In genomic region chr2:138137949-138138348, GRCh38 we compare ENCODE assay signal across 1 cellular context.
TF ChIP-seq lines count a peak whose summit lies in the region.

No MANE protein-coding gene starts in this region.

TF ChIP-seq in HepG2, 621 proteins besides CTCF, POLR2A, EP300 and RAD21 (continued from another document and continues in another):
- TF ChIP-seq JUND (CRISPR knock-in tag; IDR thresholded peaks at IDR 0.05) (no peak), ATF2 (CRISPR knock-in tag; IDR thresholded peaks at IDR 0.05) (peak; percentile 85), GATAD2A (CRISPR knock-in tag; IDR thresholded peaks at IDR 0.05) (peak; percentile 76), SNAPC2 (CRISPR knock-in tag; IDR thresholded peaks at IDR 0.05) (no peak), FOXJ3 (CRISPR knock-in tag; IDR thresholded peaks at IDR 0.05; ENCODE audit: borderline replicate concordance) (peak; percentile 35; the same call in 1 of the 2 replicates), ZMYM2 (CRISPR knock-in tag; IDR thresholded peaks at IDR 0.05) (no peak), ZNF768 (CRISPR knock-in tag; IDR thresholded peaks at IDR 0.05) (no peak), HDAC6 (IDR thresholded peaks at IDR 0.05; ENCODE audit: low read depth, low read length) (no peak), SAP130 (CRISPR knock-in tag; IDR thresholded peaks at IDR 0.05; ENCODE audit: low read depth) (peak; percentile 58), IRX3 (CRISPR knock-in tag; IDR thresholded peaks at IDR 0.05; ENCODE audit: borderline replicate concordance, low read depth) (no peak), EED (CRISPR knock-in tag; IDR thresholded peaks at IDR 0.05) (no peak), FOSL2 (CRISPR knock-in tag; IDR thresholded peaks at IDR 0.05) (peak; percentile 61), NFRKB (IDR thresholded peaks at IDR 0.05) (no peak), HOMEZ (CRISPR knock-in tag; IDR thresholded peaks at IDR 0.05; ENCODE audit: low read depth) (peak; percentile 50; the same call in 1 of the 2 replicates), ZBTB42 (CRISPR knock-in tag; IDR thresholded peaks at IDR 0.05) (no peak), CEBPG (CRISPR knock-in tag; IDR thresholded peaks at IDR 0.05) (peak; percentile 49), TBL1XR1 (IDR thresholded peaks at IDR 0.05; ENCODE audit: borderline replicate concordance, low read length, partially characterized antibody) (no peak), XBP1 (CRISPR knock-in tag; IDR thresholded peaks at IDR 0.05) (no peak), ZNF878 (CRISPR knock-in tag; IDR thresholded peaks at IDR 0.05) (peak; percentile 85; the same call in 1 of the 2 replicates), ZNF775 (CRISPR knock-in tag; IDR thresholded peaks at IDR 0.05; ENCODE audit: borderline replicate concordance) (no peak), RFX3 (CRISPR knock-in tag; IDR thresholded peaks at IDR 0.05) (no peak), ATF4 (CRISPR knock-in tag; IDR thresholded peaks at IDR 0.05) (peak in 1 of 2 experiments; percentile 97; a peak in 2 of 4 replicates), FOXP4 (CRISPR knock-in tag; IDR thresholded peaks at IDR 0.05) (peak; percentile 80), POGK (CRISPR knock-in tag; conservative IDR thresholded peaks at IDR 0.05) (peak; percentile 67; the same call in 1 of the 2 replicates), ZNF660 (CRISPR knock-in tag; IDR thresholded peaks at IDR 0.05; ENCODE audit: borderline replicate concordance, low read depth) (no peak), GTF3A (CRISPR knock-in tag; conservative IDR thresholded peaks at IDR 0.05) (no peak), HIVEP1 (CRISPR knock-in tag; IDR thresholded peaks at IDR 0.05) (no peak), SIX1 (CRISPR knock-in tag; IDR thresholded peaks at IDR 0.05; ENCODE audit: borderline replicate concordance) (no peak), RARA (CRISPR knock-in tag; IDR thresholded peaks at IDR 0.05) (no peak; the same call in 1 of the 2 replicates), FOXA3 (CRISPR knock-in tag; IDR thresholded peaks at IDR 0.05) (peak; percentile 84), MAZ (IDR thresholded peaks at IDR 0.05; ENCODE audit: borderline replicate concordance, low read depth, low read length) (no peak), MAZ (CRISPR knock-in tag; IDR thresholded peaks at IDR 0.05; ENCODE audit: low read depth) (no peak), CREB1 (IDR thresholded peaks at IDR 0.05) (0 out of 2 replicates have a peak, but pooled peaks have one; percentile 38), CREB1 (CRISPR knock-in tag; IDR thresholded peaks at IDR 0.05) (peak; percentile 70), ATF3 (CRISPR knock-in tag; IDR thresholded peaks at IDR 0.05) (peak; percentile 55; the same call in 1 of the 2 replicates), PPARG (CRISPR knock-in tag; conservative IDR thresholded peaks at IDR 0.05) (no peak), HMG20A (CRISPR knock-in tag; IDR thresholded peaks at IDR 0.05; ENCODE audit: borderline replicate concordance) (peak; percentile 43; the same call in 1 of the 2 replicates)
- TF ChIP-seq, protein P1, sequence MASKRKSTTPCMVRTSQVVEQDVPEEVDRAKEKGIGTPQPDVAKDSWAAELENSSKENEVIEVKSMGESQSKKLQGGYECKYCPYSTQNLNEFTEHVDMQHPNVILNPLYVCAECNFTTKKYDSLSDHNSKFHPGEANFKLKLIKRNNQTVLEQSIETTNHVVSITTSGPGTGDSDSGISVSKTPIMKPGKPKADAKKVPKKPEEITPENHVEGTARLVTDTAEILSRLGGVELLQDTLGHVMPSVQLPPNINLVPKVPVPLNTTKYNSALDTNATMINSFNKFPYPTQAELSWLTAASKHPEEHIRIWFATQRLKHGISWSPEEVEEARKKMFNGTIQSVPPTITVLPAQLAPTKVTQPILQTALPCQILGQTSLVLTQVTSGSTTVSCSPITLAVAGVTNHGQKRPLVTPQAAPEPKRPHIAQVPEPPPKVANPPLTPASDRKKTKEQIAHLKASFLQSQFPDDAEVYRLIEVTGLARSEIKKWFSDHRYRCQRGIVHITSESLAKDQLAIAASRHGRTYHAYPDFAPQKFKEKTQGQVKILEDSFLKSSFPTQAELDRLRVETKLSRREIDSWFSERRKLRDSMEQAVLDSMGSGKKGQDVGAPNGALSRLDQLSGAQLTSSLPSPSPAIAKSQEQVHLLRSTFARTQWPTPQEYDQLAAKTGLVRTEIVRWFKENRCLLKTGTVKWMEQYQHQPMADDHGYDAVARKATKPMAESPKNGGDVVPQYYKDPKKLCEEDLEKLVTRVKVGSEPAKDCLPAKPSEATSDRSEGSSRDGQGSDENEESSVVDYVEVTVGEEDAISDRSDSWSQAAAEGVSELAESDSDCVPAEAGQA (IDR thresholded peaks at IDR 0.05; ENCODE audit: low read depth) = no peak
- TF ChIP-seq, protein P1 (CRISPR knock-in tag; IDR thresholded peaks at IDR 0.05; ENCODE audit: borderline replicate concordance) = no peak
- TF ChIP-seq, protein P2, sequence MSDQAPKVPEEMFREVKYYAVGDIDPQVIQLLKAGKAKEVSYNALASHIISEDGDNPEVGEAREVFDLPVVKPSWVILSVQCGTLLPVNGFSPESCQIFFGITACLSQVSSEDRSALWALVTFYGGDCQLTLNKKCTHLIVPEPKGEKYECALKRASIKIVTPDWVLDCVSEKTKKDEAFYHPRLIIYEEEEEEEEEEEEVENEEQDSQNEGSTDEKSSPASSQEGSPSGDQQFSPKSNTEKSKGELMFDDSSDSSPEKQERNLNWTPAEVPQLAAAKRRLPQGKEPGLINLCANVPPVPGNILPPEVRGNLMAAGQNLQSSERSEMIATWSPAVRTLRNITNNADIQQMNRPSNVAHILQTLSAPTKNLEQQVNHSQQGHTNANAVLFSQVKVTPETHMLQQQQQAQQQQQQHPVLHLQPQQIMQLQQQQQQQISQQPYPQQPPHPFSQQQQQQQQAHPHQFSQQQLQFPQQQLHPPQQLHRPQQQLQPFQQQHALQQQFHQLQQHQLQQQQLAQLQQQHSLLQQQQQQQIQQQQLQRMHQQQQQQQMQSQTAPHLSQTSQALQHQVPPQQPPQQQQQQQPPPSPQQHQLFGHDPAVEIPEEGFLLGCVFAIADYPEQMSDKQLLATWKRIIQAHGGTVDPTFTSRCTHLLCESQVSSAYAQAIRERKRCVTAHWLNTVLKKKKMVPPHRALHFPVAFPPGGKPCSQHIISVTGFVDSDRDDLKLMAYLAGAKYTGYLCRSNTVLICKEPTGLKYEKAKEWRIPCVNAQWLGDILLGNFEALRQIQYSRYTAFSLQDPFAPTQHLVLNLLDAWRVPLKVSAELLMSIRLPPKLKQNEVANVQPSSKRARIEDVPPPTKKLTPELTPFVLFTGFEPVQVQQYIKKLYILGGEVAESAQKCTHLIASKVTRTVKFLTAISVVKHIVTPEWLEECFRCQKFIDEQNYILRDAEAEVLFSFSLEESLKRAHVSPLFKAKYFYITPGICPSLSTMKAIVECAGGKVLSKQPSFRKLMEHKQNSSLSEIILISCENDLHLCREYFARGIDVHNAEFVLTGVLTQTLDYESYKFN (CRISPR knock-in tag; conservative IDR thresholded peaks at IDR 0.05) = peak; percentile 51
- TF ChIP-seq, protein P3, sequence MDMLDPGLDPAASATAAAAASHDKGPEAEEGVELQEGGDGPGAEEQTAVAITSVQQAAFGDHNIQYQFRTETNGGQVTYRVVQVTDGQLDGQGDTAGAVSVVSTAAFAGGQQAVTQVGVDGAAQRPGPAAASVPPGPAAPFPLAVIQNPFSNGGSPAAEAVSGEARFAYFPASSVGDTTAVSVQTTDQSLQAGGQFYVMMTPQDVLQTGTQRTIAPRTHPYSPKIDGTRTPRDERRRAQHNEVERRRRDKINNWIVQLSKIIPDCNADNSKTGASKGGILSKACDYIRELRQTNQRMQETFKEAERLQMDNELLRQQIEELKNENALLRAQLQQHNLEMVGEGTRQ (IDR thresholded peaks at IDR 0.05; ENCODE audit: low read depth, low read length) = no peak
- TF ChIP-seq, protein P3 (CRISPR knock-in tag; IDR thresholded peaks at IDR 0.05; ENCODE audit: borderline replicate concordance) = no peak
